ENCODE assay signal across 14 cellular contexts in the genomic region with DNA sequence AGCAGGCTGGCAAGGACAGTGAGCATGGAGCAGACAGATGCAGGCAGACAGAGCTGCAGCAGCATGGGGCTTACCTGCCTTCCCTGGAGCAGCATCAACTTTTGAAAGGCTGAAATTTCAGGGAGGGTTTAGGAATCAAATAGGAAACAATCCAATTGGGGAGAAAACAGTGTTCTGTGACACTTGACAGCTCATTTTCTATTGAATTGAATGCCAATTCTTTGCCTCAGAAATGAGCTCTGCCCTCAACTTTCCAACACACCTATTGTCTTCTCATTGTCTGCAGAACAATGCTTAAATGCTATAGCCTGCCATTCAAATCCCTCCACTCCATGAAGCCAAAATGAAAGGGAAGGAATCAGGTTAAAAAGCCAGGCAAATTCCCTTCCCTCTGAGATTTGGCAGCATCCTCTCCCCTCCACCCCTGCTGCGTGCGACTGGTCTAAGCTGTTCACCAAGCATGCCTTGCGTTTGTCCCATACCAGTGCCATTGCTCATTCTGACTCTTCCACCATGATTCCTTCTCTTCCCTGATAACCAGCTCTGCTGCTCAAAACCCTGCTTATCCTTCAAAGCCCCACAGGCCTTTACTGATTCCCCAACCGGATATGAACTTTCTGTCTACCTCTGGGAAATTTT. TPM values are rescaled to one million over a fixed set of nuclear protein-coding genes. Genes with fewer than 3 reads are reported as not detected.
DNase-seq lines count a peak whose midpoint lies in the region; ATAC-seq and TF ChIP-seq lines count a peak whose summit lies in the region.
"Had no signal": no experiment of that assay in that cellular context is flagged by ENCODE, and none has a peak within 500 bp of the region (broad histone marks: within the 10 kb centered on the region; RNA-seq: fewer than 3 reads in every experiment).

No MANE protein-coding gene starts in this region.

- no peaks in the 10 kb centered on the region for H3K27me3 ChIP-seq in Karpas-422 (ENCODE audit: low read length)

- peaks cover 52% of the 10 kb centered on the region for H3K27me3 Mint-ChIP-seq in osteocyte (ENCODE audit: unreplicated experiment)

- DNase-seq in GM04504 (ENCODE audit: low read depth) = peak; percentile 15
- DNase-seq in Karpas-422 = peak; percentile 55
- DNase-seq in ecto neural progenitor cell (ENCODE audit: low spot score) = peak; percentile 44
- peak; percentile 49 for DNase-seq in osteocyte (ENCODE audit: extremely low spot score, unreplicated experiment)
- DNase-seq in SIG-M5 (lab: John Stamatoyannopoulos, UW) = no peak
- no peak for DNase-seq in H4 (ENCODE audit: low spot score)
- no peak for DNase-seq in activated naive CD4-positive, alpha-beta T cell treated with anti-CD3 and anti-CD28 coated beads, Interleukin-2, amount 50 U/mL, for 72 hours (ENCODE audit: low spot score in 2 of 2)
- DNase-seq: activated T-cell treated with anti-CD3 and anti-CD28 coated beads, Interleukin-2, amount 50 U/mL, for 48 hours; caudate nucleus; foreskin melanocyte; GOT3; RPMI8226 had no signal

- no peaks in the 10 kb centered on the region for H3K36me3 Mint-ChIP-seq in osteocyte (ENCODE audit: unreplicated experiment)
- H3K36me3 Mint-ChIP-seq in activated naive CD4-positive, alpha-beta T cell treated with anti-CD3 and anti-CD28 coated beads, Interleukin-2, amount 50 U/mL, for 72 hours = no peaks in the 10 kb centered on the region

- peak overlapping the region; percentile 61 for H3K4me3 ChIP-seq in Karpas-422 (ENCODE audit: low read length)

- no peaks in the 10 kb centered on the region for H3K4me1 Mint-ChIP-seq in osteocyte (ENCODE audit: unreplicated experiment)

- no peaks in the 10 kb centered on the region for H3K9me2 ChIP-seq in Karpas-422 (replicated peaks; ENCODE audit: insufficient read depth, low read length)

- H3K27ac ChIP-seq in Karpas-422 (ENCODE audit: low read length) = peak overlapping the region; percentile 95
- H3K27ac ChIP-seq: KMS-11 had no signal

- no peaks in the 10 kb centered on the region for H4K20me1 ChIP-seq in Karpas-422 (ENCODE audit: insufficient read depth, low read depth, low read length)

- H3K4me2 ChIP-seq in Karpas-422 (ENCODE audit: low read depth, low read length, poor library complexity, severe bottlenecking) = peak overlapping the region; percentile 74
- H3K4me2 ChIP-seq: KMS-11 had no signal

- H3K79me2 ChIP-seq in Karpas-422 (ENCODE audit: low read length) = no peaks in the 10 kb centered on the region

- H3K36me3 ChIP-seq in Karpas-422 (ENCODE audit: insufficient read depth, low read length) = no peaks in the 10 kb centered on the region

- no peaks in the 10 kb centered on the region for H3K9me3 ChIP-seq in Karpas-422 (ENCODE audit: low read length)

- H3K4me3 Mint-ChIP-seq in osteocyte (ENCODE audit: unreplicated experiment) = no peak overlapping the region

- ATAC-seq in HG03460 (IDR thresholded peaks at IDR 0.05; ENCODE audit: unreplicated experiment) = no peak
- no peak for ATAC-seq in activated naive CD4-positive, alpha-beta T cell treated with anti-CD3 and anti-CD28 coated beads, Interleukin-2, amount 50 U/mL, for 72 hours

- no peak for TF ChIP-seq CTCF in osteocyte (IDR thresholded peaks at IDR 0.05)

- peaks cover 82% of the 10 kb centered on the region for H3K4me1 ChIP-seq in Karpas-422 (ENCODE audit: low read length)

- no peak overlapping the region for H3K27ac Mint-ChIP-seq in osteocyte (ENCODE audit: unreplicated experiment)
- H3K27ac Mint-ChIP-seq in activated naive CD4-positive, alpha-beta T cell treated with anti-CD3 and anti-CD28 coated beads, Interleukin-2, amount 50 U/mL, for 72 hours = no peak overlapping the region

- H3K9ac ChIP-seq in Karpas-422 (ENCODE audit: low read length) = peak overlapping the region; percentile 65
- H3K9ac ChIP-seq: KMS-11 had no signal

- no peaks in the 10 kb centered on the region for H3K9me3 Mint-ChIP-seq in osteocyte (ENCODE audit: unreplicated experiment)
- no peaks in the 10 kb centered on the region for H3K9me3 Mint-ChIP-seq in activated naive CD4-positive, alpha-beta T cell treated with anti-CD3 and anti-CD28 coated beads, Interleukin-2, amount 50 U/mL, for 72 hours

- 0 out of 2 replicates have a peak overlapping the region, but pooled peaks have one; percentile 7 for H2AFZ ChIP-seq in Karpas-422 (ENCODE audit: low read length)

RNA-seq across cellular contexts. Expression of a gene that starts 32.3 kb away (rescaled TPM):
- 11.2 and 20.9 TPM in 2 replicates for total RNA-seq in Karpas-422 (2014; rRNA removed; shearing (Covaris generic); ENCODE audit: low replicate concordance)
- total RNA-seq in osteocyte = 35.6 and 36.4 TPM in 2 replicates
- total RNA-seq in H4 (2014; rRNA removed; shearing (Covaris generic)) = 9.7 and 12.3 TPM in 2 replicates
- 10 to 100 TPM; 29.0 to 31.7 TPM for total RNA-seq in activated naive CD4-positive, alpha-beta T cell treated with anti-CD3 and anti-CD28 coated beads, Interleukin-2, amount 50 U/mL, for 72 hours

RNA-seq across cellular contexts. Expression of a gene that starts 58.9 kb away (rescaled TPM):
- not detected in 2 replicates for total RNA-seq in Karpas-422 (2014; rRNA removed; shearing (Covaris generic); ENCODE audit: low replicate concordance)
- not detected in 2 replicates for total RNA-seq in osteocyte
- total RNA-seq in H4 (2014; rRNA removed; shearing (Covaris generic)) = not detected in 2 replicates
- total RNA-seq in activated naive CD4-positive, alpha-beta T cell treated with anti-CD3 and anti-CD28 coated beads, Interleukin-2, amount 50 U/mL, for 72 hours = not detected

Comparison
In these comparisons a context has a peak if more than half of its experiments do, and no peak if none do; other contexts are left out.
1. DNase-seq: peak in GM04504 (single experiment), Karpas-422 (single experiment), ecto neural progenitor cell (single experiment) and osteocyte (single experiment); none in SIG-M5 (single experiment), H4 (single experiment) and activated naive CD4-positive, alpha-beta T cell treated with anti-CD3 and anti-CD28 coated beads, Interleukin-2, amount 50 U/mL, for 72 hours (0 of 2).